9 cellular contexts compared by ENCODE assay signal in the genomic region with DNA sequence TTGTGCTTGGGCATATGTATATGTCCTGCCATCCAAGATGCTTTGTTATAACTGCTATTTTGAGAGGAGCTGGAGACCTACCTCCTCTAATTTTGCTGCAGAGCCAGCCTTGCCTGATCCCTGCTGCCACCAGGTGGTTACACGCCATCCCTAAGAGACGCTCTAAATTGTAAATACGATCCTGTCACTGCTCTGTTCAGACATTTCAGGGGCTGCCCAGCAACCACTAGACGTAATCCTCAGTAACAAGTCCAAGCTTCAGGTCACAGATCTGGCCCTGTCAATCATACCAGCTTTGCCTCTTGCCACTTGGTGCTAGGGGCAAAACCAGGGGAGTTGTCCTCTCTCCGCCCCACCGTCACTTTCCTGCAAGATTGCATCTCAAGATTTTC. TPM values are rescaled to one million over a fixed set of nuclear protein-coding genes. Genes with fewer than 3 reads are reported as not detected.
DNase-seq lines count a peak whose midpoint lies in the region; ATAC-seq, FAIRE-seq and TF ChIP-seq lines count a peak whose summit lies in the region.
"Had no signal": no experiment of that assay in that cellular context is flagged by ENCODE, and none has a peak within 500 bp of the region (broad histone marks: within the 10 kb centered on the region; RNA-seq: fewer than 3 reads in every experiment).

No MANE protein-coding gene starts in this region.

- ATAC-seq in HG03521 (IDR thresholded peaks at IDR 0.05; ENCODE audit: unreplicated experiment) = peak; percentile 55
- ATAC-seq in GM18520 (IDR thresholded peaks at IDR 0.05; ENCODE audit: unreplicated experiment) = no peak

- TF ChIP-seq EP300 in transverse colon (IDR thresholded peaks at IDR 0.05; ENCODE audit: low read depth) = no peak

- H3K27me3 ChIP-seq in transverse colon = no peaks in the 10 kb centered on the region

- H3K4me3 ChIP-seq in transverse colon = no peak overlapping the region
- H3K4me3 ChIP-seq: SK-N-MC had no signal

- FAIRE-seq in D721Med (lab: Jason Lieb, UNC) = no peak
- no peak for FAIRE-seq in GM19239 (lab: Jason Lieb, UNC)

- no peak for DNase-seq in D721Med (ENCODE audit: insufficient read length, low spot score)
- DNase-seq in GM19239 (ENCODE audit: insufficient read length, low spot score) = peak; percentile 26
- DNase-seq in NCI-H524 (lab: John Stamatoyannopoulos, UW) = peak; percentile 69 to 80
- DNase-seq in amniotic epithelial cell (ENCODE audit: low read depth) = peak; percentile 33
- DNase-seq in iPS-NIHi7 (ENCODE audit: extremely low spot score) = peak; percentile 63
- no peak for DNase-seq in transverse colon

- in situ Hi-C loops in transverse colon (cut with MboI; ENCODE audit: low pct_ligation_motif_present in 1 of 4, low pct_unique_long_range_greater_than_20kb in 1 of 4, low sequenced_read_pairs in 3 of 4) = loop anchor here in 3 of 4 donors (10.0 to 25.0 kb wide), 3 partner anchors 132 to 480 kb away; no protein-coding TSS in a partner anchor

- H3K27ac ChIP-seq in transverse colon = no peak overlapping the region
- H3K27ac ChIP-seq: SK-N-MC had no signal

- H3K4me1 ChIP-seq in transverse colon = peaks cover 0 to 6% (median 2%) of the 10 kb centered on the region in 4 donors

- peak; percentile 92 for TF ChIP-seq CTCF in D721Med (IDR thresholded peaks at IDR 0.05; ENCODE audit: insufficient read depth, missing control alignments)
- TF ChIP-seq CTCF in transverse colon (IDR thresholded peaks at IDR 0.05) = peak in 3 of 5 experiments; percentile 18 to 40 (median 23)

- H3K9me3 ChIP-seq in transverse colon = no peaks in the 10 kb centered on the region

- TF ChIP-seq POLR2A in transverse colon (IDR thresholded peaks at IDR 0.05) = no peak

- WGBS in transverse colon (ENCODE audit: low coverage in 1 of 2), 2 donors = 57 to 60% methylated on average over 1 to 6 of the region's 6 CpGs

- intact Hi-C loops in transverse colon (cut with DNase I; ENCODE audit: low total_unique reads) = no loop called here

- no peaks in the 10 kb centered on the region for H3K36me3 ChIP-seq in transverse colon

RNA-seq across cellular contexts. Expression of a gene that starts 32.9 kb away (rescaled TPM):
- total RNA-seq in transverse colon = 100 to 1,000 TPM in 3 of 4 donors, 10 to 100 TPM in 1; 87.4 to 568 (median 509) TPM

RNA-seq across cellular contexts. Expression of a gene that starts 36.6 kb away (rescaled TPM):
- total RNA-seq in transverse colon = under 1 TPM in 2 of 4 donors, not detected in 2; 0.16 to 0.41 TPM

Comparison
In these comparisons a context has a peak if more than half of its experiments do, and no peak if none do; other contexts are left out.
1. DNase-seq: peak in GM19239 (single experiment), NCI-H524 (2 of 2), amniotic epithelial cell (single experiment) and iPS-NIHi7 (single experiment); none in D721Med (single experiment) and transverse colon (single experiment).